In the genomic region with DNA sequence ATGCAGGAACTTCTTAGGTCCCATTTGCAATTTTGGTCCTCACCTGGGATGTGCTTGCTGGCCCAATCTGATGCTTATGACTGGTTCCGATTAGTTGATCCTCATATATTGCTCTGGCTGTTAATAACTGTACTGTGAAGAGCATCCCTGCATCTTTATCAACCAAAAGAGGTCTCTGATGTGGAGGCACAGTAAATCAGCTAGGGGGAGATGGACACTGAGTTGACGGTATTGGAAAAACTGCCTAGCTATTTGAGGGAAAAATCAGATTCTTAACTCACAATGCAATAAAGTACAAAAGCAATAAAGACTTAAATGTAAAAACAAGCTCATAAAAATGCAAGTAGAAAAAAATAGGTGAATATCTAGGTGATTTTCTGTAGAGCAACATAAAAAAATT, we compare ENCODE assay signal across 1 cellular context.
TF ChIP-seq lines count a peak whose summit lies in the region.

No MANE protein-coding gene starts in this region.

TF ChIP-seq in GM23338, 12 proteins besides CTCF, POLR2A, EP300 and RAD21 (continued from another document):
- TF ChIP-seq, protein P1, sequence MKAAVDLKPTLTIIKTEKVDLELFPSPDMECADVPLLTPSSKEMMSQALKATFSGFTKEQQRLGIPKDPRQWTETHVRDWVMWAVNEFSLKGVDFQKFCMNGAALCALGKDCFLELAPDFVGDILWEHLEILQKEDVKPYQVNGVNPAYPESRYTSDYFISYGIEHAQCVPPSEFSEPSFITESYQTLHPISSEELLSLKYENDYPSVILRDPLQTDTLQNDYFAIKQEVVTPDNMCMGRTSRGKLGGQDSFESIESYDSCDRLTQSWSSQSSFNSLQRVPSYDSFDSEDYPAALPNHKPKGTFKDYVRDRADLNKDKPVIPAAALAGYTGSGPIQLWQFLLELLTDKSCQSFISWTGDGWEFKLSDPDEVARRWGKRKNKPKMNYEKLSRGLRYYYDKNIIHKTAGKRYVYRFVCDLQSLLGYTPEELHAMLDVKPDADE (IDR thresholded peaks at IDR 0.05), result no peak
- TF ChIP-seq JUNB (IDR thresholded peaks at IDR 0.05; ENCODE audit: unreplicated experiment) (no peak), ZNF114 (CRISPR knock-in tag; IDR thresholded peaks at IDR 0.05) (no peak), STAT1 (IDR thresholded peaks at IDR 0.05; ENCODE audit: unreplicated experiment) (no peak), POLR2AphosphoS5 (IDR thresholded peaks at IDR 0.05; ENCODE audit: low read depth) (no peak), CREB1 (CRISPR knock-in tag; IDR thresholded peaks at IDR 0.05; ENCODE audit: low read depth) (no peak)
- TF ChIP-seq, protein P2, sequence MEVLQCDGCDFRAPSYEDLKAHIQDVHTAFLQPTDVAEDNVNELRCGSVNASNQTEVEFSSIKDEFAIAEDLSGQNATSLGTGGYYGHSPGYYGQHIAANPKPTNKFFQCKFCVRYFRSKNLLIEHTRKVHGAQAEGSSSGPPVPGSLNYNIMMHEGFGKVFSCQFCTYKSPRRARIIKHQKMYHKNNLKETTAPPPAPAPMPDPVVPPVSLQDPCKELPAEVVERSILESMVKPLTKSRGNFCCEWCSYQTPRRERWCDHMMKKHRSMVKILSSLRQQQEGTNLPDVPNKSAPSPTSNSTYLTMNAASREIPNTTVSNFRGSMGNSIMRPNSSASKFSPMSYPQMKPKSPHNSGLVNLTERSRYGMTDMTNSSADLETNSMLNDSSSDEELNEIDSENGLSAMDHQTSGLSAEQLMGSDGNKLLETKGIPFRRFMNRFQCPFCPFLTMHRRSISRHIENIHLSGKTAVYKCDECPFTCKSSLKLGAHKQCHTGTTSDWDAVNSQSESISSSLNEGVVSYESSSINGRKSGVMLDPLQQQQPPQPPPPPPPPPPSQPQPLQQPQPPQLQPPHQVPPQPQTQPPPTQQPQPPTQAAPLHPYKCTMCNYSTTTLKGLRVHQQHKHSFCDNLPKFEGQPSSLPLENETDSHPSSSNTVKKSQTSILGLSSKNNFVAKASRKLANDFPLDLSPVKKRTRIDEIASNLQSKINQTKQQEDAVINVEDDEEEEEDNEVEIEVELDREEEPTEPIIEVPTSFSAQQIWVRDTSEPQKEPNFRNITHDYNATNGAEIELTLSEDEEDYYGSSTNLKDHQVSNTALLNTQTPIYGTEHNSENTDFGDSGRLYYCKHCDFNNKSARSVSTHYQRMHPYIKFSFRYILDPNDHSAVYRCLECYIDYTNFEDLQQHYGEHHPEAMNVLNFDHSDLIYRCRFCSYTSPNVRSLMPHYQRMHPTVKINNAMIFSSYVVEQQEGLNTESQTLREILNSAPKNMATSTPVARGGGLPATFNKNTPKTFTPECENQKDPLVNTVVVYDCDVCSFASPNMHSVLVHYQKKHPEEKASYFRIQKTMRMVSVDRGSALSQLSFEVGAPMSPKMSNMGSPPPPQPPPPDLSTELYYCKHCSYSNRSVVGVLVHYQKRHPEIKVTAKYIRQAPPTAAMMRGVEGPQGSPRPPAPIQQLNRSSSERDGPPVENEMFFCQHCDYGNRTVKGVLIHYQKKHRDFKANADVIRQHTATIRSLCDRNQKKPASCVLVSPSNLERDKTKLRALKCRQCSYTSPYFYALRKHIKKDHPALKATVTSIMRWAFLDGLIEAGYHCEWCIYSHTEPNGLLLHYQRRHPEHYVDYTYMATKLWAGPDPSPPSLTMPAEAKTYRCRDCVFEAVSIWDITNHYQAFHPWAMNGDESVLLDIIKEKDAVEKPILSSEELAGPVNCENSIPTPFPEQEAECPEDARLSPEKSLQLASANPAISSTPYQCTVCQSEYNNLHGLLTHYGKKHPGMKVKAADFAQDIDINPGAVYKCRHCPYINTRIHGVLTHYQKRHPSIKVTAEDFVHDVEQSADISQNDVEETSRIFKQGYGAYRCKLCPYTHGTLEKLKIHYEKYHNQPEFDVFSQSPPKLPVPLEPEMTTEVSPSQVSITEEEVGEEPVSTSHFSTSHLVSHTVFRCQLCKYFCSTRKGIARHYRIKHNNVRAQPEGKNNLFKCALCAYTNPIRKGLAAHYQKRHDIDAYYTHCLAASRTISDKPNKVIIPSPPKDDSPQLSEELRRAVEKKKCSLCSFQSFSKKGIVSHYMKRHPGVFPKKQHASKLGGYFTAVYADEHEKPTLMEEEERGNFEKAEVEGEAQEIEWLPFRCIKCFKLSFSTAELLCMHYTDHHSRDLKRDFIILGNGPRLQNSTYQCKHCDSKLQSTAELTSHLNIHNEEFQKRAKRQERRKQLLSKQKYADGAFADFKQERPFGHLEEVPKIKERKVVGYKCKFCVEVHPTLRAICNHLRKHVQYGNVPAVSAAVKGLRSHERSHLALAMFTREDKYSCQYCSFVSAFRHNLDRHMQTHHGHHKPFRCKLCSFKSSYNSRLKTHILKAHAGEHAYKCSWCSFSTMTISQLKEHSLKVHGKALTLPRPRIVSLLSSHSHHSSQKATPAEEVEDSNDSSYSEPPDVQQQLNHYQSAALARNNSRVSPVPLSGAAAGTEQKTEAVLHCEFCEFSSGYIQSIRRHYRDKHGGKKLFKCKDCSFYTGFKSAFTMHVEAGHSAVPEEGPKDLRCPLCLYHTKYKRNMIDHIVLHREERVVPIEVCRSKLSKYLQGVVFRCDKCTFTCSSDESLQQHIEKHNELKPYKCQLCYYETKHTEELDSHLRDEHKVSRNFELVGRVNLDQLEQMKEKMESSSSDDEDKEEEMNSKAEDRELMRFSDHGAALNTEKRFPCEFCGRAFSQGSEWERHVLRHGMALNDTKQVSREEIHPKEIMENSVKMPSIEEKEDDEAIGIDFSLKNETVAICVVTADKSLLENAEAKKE (CRISPR knock-in tag; IDR thresholded peaks at IDR 0.05), result no peak
